Comparison of ENCODE assay signal across 27 cellular contexts in genomic region chr15:53843166-53843565, GRCh38.
"Had no signal": no experiment of that assay in that cellular context is flagged by ENCODE, and none has a peak within 500 bp of the region (broad histone marks: within the 10 kb centered on the region; RNA-seq: fewer than 3 reads in every experiment).

No MANE protein-coding gene starts in this region.

- H3K27me3 ChIP-seq: ascending aorta, body of pancreas had no signal

- H3K4me3 ChIP-seq: ascending aorta, body of pancreas had no signal

- H3K4me1 Mint-ChIP-seq: activated B cell treated with CpG ODN at 0.5 μM for 24 hours; activated CD4-positive, alpha-beta T cell treated with anti-CD3 and anti-CD28 coated beads, Interleukin-2, amount 10 ng/mL, durations not matched to agents 24 days and 14 days; activated CD8-positive, alpha-beta memory T cell treated with anti-CD3 and anti-CD28 coated beads, Interleukin-2, amount 10 ng/mL, durations not matched to agents 7 days and 5 days; activated naive CD4-positive, alpha-beta T cell treated with anti-CD3 and anti-CD28 coated beads, Interleukin-2, amount 50 U/mL, for 24 hours; T-helper 17 cell had no signal

- ATAC-seq: activated CD8-positive, alpha-beta memory T cell treated with anti-CD3 and anti-CD28 coated beads, Interleukin-2, amount 10 ng/mL, durations not matched to agents 7 days and 5 days; body of pancreas; PC-3; T-helper 17 cell had no signal

- H3K9me3 ChIP-seq: ascending aorta, body of pancreas had no signal

- FAIRE-seq: bronchial epithelial cell, TTC549 had no signal

- H3K9ac ChIP-seq: KMS-11 had no signal

- H3K27me3 Mint-ChIP-seq: activated B cell treated with CpG ODN at 0.5 μM for 24 hours; activated CD4-positive, alpha-beta T cell treated with anti-CD3 and anti-CD28 coated beads, Interleukin-2, amount 10 ng/mL, durations not matched to agents 24 days and 14 days; activated CD8-positive, alpha-beta memory T cell treated with anti-CD3 and anti-CD28 coated beads, Interleukin-2, amount 10 ng/mL, durations not matched to agents 7 days and 5 days; activated T-cell treated with anti-CD3 and anti-CD28 coated beads, Interleukin-2, amount 50 U/mL, for 24 hours had no signal

- H3K4me1 ChIP-seq: ascending aorta, body of pancreas had no signal

- H3K27ac ChIP-seq: ascending aorta, body of pancreas, KMS-11 had no signal

- H3K36me3 Mint-ChIP-seq: activated CD8-positive, alpha-beta memory T cell treated with anti-CD3 and anti-CD28 coated beads, Interleukin-2, amount 10 ng/mL, durations not matched to agents 7 days and 5 days; activated naive CD4-positive, alpha-beta T cell treated with anti-CD3 and anti-CD28 coated beads, Interleukin-2, amount 50 U/mL, for 24 hours had no signal

- H3K27ac Mint-ChIP-seq: activated B cell treated with CpG ODN at 0.5 μM for 24 hours; activated CD4-positive, alpha-beta T cell treated with anti-CD3 and anti-CD28 coated beads, Interleukin-2, amount 10 ng/mL, durations not matched to agents 24 days and 14 days; activated CD8-positive, alpha-beta memory T cell treated with anti-CD3 and anti-CD28 coated beads, Interleukin-2, amount 10 ng/mL, durations not matched to agents 7 days and 5 days; activated naive CD4-positive, alpha-beta T cell treated with anti-CD3 and anti-CD28 coated beads, Interleukin-2, amount 50 U/mL, for 24 hours; activated T-cell treated with anti-CD3 and anti-CD28 coated beads, Interleukin-2, amount 50 U/mL, for 24 hours; activated T-helper 1 cell treated with anti-CD3 and anti-CD28 coated beads, Interleukin-12 subunit alpha, Interleukin-12 subunit beta, Interleukin-2, Interleukin-4 antibody, amounts not matched to agents 30 ng/mL and 10 ng/mL and 1 ng/mL, durations not matched to agents 14 hours and 24 hours and 36 hours; T-helper 17 cell had no signal

- H3K9me3 Mint-ChIP-seq: activated CD4-positive, alpha-beta T cell treated with anti-CD3 and anti-CD28 coated beads, Interleukin-2, amount 10 ng/mL, durations not matched to agents 24 days and 14 days; activated naive CD4-positive, alpha-beta T cell treated with anti-CD3 and anti-CD28 coated beads, Interleukin-2, amount 50 U/mL, for 24 hours; activated T-helper 1 cell treated with anti-CD3 and anti-CD28 coated beads, Interleukin-12 subunit alpha, Interleukin-12 subunit beta, Interleukin-2, Interleukin-4 antibody, amounts not matched to agents 30 ng/mL and 10 ng/mL and 1 ng/mL, durations not matched to agents 14 hours and 24 hours and 36 hours had no signal

- H3K36me3 ChIP-seq: ascending aorta had no signal

- H3K4me3 Mint-ChIP-seq: activated B cell treated with CpG ODN at 0.5 μM for 24 hours; activated CD4-positive, alpha-beta T cell treated with anti-CD3 and anti-CD28 coated beads, Interleukin-2, amount 10 ng/mL, durations not matched to agents 24 days and 14 days; activated CD8-positive, alpha-beta memory T cell treated with anti-CD3 and anti-CD28 coated beads, Interleukin-2, amount 10 ng/mL, durations not matched to agents 7 days and 5 days; activated naive CD4-positive, alpha-beta T cell treated with anti-CD3 and anti-CD28 coated beads, Interleukin-2, amount 50 U/mL, for 24 hours; activated T-cell treated with anti-CD3 and anti-CD28 coated beads, Interleukin-2, amount 50 U/mL, for 24 hours; activated T-helper 1 cell treated with anti-CD3 and anti-CD28 coated beads, Interleukin-12 subunit alpha, Interleukin-12 subunit beta, Interleukin-2, Interleukin-4 antibody, amounts not matched to agents 30 ng/mL and 10 ng/mL and 1 ng/mL, durations not matched to agents 14 hours and 24 hours and 36 hours; T-helper 17 cell had no signal

- DNase-seq: activated B cell treated with CpG ODN at 0.5 μM for 24 hours; activated CD4-positive, alpha-beta T cell treated with anti-CD3 and anti-CD28 coated beads for 1 hour; activated CD4-positive, alpha-beta T cell treated with anti-CD3 and anti-CD28 coated beads, Interleukin-2, amount 10 ng/mL, durations not matched to agents 24 days and 14 days; activated CD4-positive, alpha-beta T cell treated with anti-CD3 and anti-CD28 coated beads, Interleukin-2, amount 50 U/mL, for 48 hours; activated CD8-positive, alpha-beta memory T cell treated with anti-CD3 and anti-CD28 coated beads, Interleukin-2, amount 10 ng/mL, durations not matched to agents 7 days and 5 days; activated effector memory CD4-positive, alpha-beta T cell treated with Interleukin-2 at 50 U/mL for 16 hours; activated naive CD4-positive, alpha-beta T cell; activated T-cell treated with anti-CD3 and anti-CD28 coated beads, Interleukin-2, amount 50 U/mL, for 24 hours; body of pancreas; central memory CD4-positive, alpha-beta T cell; NCI-H1092; NCI-H1417; NCI-H1930; NCI-H2171; NCI-H2227 treated with DMSO at 0.1 percent for 48 hours; NCI-H510A; NCI-H526 treated with DMSO at 0.1 percent for 48 hours; PC-3; SHP77 treated with DMSO at 0.1 percent for 48 hours; T-helper 17 cell; T-helper 9 cell had no signal

- H3K4me2 ChIP-seq: KMS-11 had no signal
